Comparison of ENCODE assay signal across 8 cellular contexts in the genomic region with DNA sequence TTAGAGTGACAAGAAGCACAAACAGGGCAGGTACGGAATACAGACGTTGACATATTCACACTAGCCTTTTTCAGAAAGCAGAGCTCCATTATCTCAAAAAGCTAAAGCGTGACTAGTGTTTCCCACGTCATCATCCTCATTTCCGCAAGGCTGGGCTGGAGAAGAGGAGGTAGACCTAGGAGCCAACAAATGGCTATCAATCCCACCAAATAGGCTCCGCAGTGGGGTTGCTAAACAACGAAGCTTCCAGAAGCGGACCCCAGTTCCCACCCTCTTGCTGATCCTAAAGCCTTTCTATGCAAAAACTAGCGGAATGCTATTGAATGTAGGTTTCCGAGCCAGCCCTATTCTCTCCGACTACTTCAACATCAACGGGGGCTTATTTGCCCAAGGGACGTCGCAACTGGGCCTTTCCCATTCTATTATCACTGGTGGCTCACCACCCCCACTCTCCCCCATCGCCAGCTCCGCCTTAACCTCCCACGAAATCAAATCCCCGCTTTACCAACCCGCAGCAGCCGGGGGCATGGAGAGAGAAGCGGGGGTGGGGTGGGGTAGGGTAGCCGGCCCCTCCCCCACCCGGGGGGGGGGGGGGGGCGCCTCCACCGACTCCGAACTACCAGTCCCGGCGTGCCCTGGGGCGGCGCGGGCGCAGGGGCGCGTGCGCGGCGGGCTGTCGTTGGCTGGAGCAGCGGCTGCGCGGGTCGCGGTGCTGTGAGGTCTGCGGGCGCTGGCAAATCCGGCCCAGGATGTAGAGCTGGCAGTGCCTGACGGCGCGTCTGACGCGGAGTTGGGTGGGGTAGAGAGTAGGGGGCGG. TPM values are rescaled to one million over a fixed set of nuclear protein-coding genes. Genes with fewer than 3 reads are reported as not detected.
DNase-seq lines count a peak whose midpoint lies in the region; ATAC-seq and TF ChIP-seq lines count a peak whose summit lies in the region.

A gene with protein sequence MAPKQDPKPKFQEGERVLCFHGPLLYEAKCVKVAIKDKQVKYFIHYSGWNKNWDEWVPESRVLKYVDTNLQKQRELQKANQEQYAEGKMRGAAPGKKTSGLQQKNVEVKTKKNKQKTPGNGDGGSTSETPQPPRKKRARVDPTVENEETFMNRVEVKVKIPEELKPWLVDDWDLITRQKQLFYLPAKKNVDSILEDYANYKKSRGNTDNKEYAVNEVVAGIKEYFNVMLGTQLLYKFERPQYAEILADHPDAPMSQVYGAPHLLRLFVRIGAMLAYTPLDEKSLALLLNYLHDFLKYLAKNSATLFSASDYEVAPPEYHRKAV (plus strand): TSS at position 736 of the 817 bp plus-strand sequence. CDS start 128 bp downstream, outside the sequence.

- ATAC-seq in HG02763 (IDR thresholded peaks at IDR 0.05; ENCODE audit: unreplicated experiment) (peak; percentile 83), omental fat pad (ENCODE audit: low FRiP score) (peak; percentile 94)

- H3K4me1 ChIP-seq in suprapubic skin: peaks cover 35% of the 10 kb centered on the region

- peak within 1 kb of the TSS; percentile 99 for H3K27ac Mint-ChIP-seq in activated naive CD8-positive, alpha-beta T cell treated with anti-CD3 and anti-CD28 coated beads for 36 hours

- H3K27me3 Mint-ChIP-seq in activated naive CD8-positive, alpha-beta T cell treated with anti-CD3 and anti-CD28 coated beads for 36 hours: no peaks in the 10 kb centered on the region

- H3K4me3 ChIP-seq in GM08714 (ENCODE audit: low read length) (peak within 1 kb of the TSS; percentile 89), SU-DHL-6 (ENCODE audit: insufficient read depth, low read length, poor library complexity, severe bottlenecking) (peak within 1 kb of the TSS; percentile 97), suprapubic skin (peak within 1 kb of the TSS; percentile 77)

- H3K4me2 ChIP-seq in SU-DHL-6 (ENCODE audit: low read depth, low read length, poor library complexity, severe bottlenecking): peak within 1 kb of the TSS; percentile 81

- peaks cover 44% of the 10 kb centered on the region for H3K79me2 ChIP-seq in SU-DHL-6 (ENCODE audit: insufficient read depth, low read length)

- H3K27ac ChIP-seq in SU-DHL-6 (ENCODE audit: low read depth, low read length): peak within 1 kb of the TSS; percentile 93
- peak within 1 kb of the TSS; percentile 100 for H3K27ac ChIP-seq in suprapubic skin

- WGBS in suprapubic skin: 15% methylated on average over 23 of the region's 52 CpGs

- TF ChIP-seq CTCF in SU-DHL-6 (IDR thresholded peaks at IDR 0.05; ENCODE audit: insufficient read depth, low read length, poor library complexity, severe bottlenecking) (no peak), omental fat pad (IDR thresholded peaks at IDR 0.05) (no peak), suprapubic skin (IDR thresholded peaks at IDR 0.05) (no peak)

- peak; percentile 80 to 98 (median 97) for DNase-seq in NCI-H1417 (lab: John Stamatoyannopoulos, UW)
- peak; percentile 99 for DNase-seq in activated naive CD8-positive, alpha-beta T cell treated with anti-CD3 and anti-CD28 coated beads for 36 hours
- DNase-seq in glomerular visceral epithelial cell (ENCODE audit: extremely low spot score): peak; percentile 96
- peak; percentile 72 for DNase-seq in omental fat pad (ENCODE audit: low spot score)
- DNase-seq in suprapubic skin (ENCODE audit: low spot score in 2 of 2): peak; percentile 96

- peak within 1 kb of the TSS; percentile 93 for H3K4me3 Mint-ChIP-seq in activated naive CD8-positive, alpha-beta T cell treated with anti-CD3 and anti-CD28 coated beads for 36 hours

- H3F3A ChIP-seq in SU-DHL-6 (ENCODE audit: insufficient read depth): peaks cover 16% of the 10 kb centered on the region

- peaks cover 20% of the 10 kb centered on the region for H3K36me3 Mint-ChIP-seq in activated naive CD8-positive, alpha-beta T cell treated with anti-CD3 and anti-CD28 coated beads for 36 hours

- no peak for TF ChIP-seq EP300 in suprapubic skin (IDR thresholded peaks at IDR 0.05)

- H2AFZ ChIP-seq in SU-DHL-6 (ENCODE audit: low read depth, low read length, severe bottlenecking): peak within 1 kb of the TSS; percentile 81

- H3K9ac ChIP-seq in SU-DHL-6 (ENCODE audit: low read length): peak within 1 kb of the TSS; percentile 98

- H3K9me2 ChIP-seq in SU-DHL-6 (replicated peaks; ENCODE audit: insufficient read depth, low read length): no peaks in the 10 kb centered on the region

- no peak for TF ChIP-seq POLR2A in suprapubic skin (IDR thresholded peaks at IDR 0.05)

- peaks cover 24% of the 10 kb centered on the region for H3K4me1 Mint-ChIP-seq in activated naive CD8-positive, alpha-beta T cell treated with anti-CD3 and anti-CD28 coated beads for 36 hours

- H3K9me3 ChIP-seq in SU-DHL-6 (ENCODE audit: insufficient read depth, low read length): no peaks in the 10 kb centered on the region
- H3K9me3 ChIP-seq in suprapubic skin: no peaks in the 10 kb centered on the region

- H3K36me3 ChIP-seq in SU-DHL-6 (ENCODE audit: low read length): no peaks in the 10 kb centered on the region
- no peaks in the 10 kb centered on the region for H3K36me3 ChIP-seq in suprapubic skin

- no peaks in the 10 kb centered on the region for H3K27me3 ChIP-seq in SU-DHL-6 (ENCODE audit: low read length)
- H3K27me3 ChIP-seq in suprapubic skin: no peaks in the 10 kb centered on the region

- H3K9me3 Mint-ChIP-seq in activated naive CD8-positive, alpha-beta T cell treated with anti-CD3 and anti-CD28 coated beads for 36 hours: no peaks in the 10 kb centered on the region

- H4K20me1 ChIP-seq in SU-DHL-6 (ENCODE audit: low read depth, low read length): peaks cover 18% of the 10 kb centered on the region

RNA-seq across cellular contexts. Expression of the gene that starts here (rescaled TPM):
- 100 to 1,000 TPM; 275 to 293 TPM for total RNA-seq in activated naive CD8-positive, alpha-beta T cell treated with anti-CD3 and anti-CD28 coated beads for 36 hours
- 100 to 1,000 TPM; 302 to 390 (median 316) TPM for total RNA-seq in omental fat pad
- total RNA-seq in suprapubic skin: 100 to 1,000 TPM; 103 to 149 (median 127) TPM

Comparison
In these comparisons a context has a peak if more than half of its experiments do, and no peak if none do; other contexts are left out.
1. Peak in every context shown above with its lines: DNase-seq, ATAC-seq, H3K4me3 ChIP-seq and H3K27ac ChIP-seq.